In the genomic region with DNA sequence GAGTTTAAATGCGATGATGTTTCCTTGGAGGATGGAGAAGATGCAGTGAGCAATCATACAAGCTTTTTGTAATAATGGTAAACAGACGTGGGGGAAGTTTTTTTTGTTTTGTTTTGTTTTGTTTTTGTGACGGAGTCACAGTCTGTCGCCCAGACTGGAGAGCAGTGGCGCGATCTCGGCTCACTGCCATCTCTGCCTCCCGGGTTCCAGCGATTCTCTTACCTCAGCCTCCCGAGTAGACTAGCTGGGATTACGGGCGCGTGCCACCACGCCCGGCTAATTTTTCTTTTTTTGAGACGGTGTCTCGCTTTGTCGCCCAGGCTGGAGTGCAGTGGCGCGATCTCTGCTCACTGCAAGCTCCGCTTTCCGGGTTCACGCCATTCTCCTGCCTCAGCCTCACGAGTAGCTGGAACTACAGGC, we compare ENCODE assay signal across 8 cellular contexts. TPM values are rescaled to one million over a fixed set of nuclear protein-coding genes. Genes with fewer than 3 reads are reported as not detected.
DNase-seq lines count a peak whose midpoint lies in the region; ATAC-seq, FAIRE-seq and TF ChIP-seq lines count a peak whose summit lies in the region.
"Not testable (repeated sequence)": the region's sequence is repeated elsewhere in the genome, so short reads cannot be mapped to it uniquely, and the experiment has no call there.

No MANE protein-coding gene starts in this region.

- peaks cover 34% of the 10 kb centered on the region for H3K4me1 Mint-ChIP-seq in memory B cell

- H3K9me3 Mint-ChIP-seq in memory B cell, result not testable (repeated sequence)

- not testable (repeated sequence) for FAIRE-seq in small intestine (lab: Jason Lieb, UNC)

- not testable (repeated sequence) for DNase-seq in AG04449 (ENCODE audit: low read depth, low spot score); astrocyte of the cerebellum (ENCODE audit: low read depth); fibroblast of mammary gland (ENCODE audit: low read depth); small intestine
- DNase-seq in NCI-H146 (lab: John Stamatoyannopoulos, UW) (peak; percentile 11), memory B cell (ENCODE audit: low spot score in 2 of 2) (peak; percentile 23 to 49)
- DNase-seq in activated CD4-positive, CD25-positive, alpha-beta regulatory T cell treated with anti-CD3 and anti-CD28 coated beads, Interleukin-2, amount 50 U/mL, for 72 hours, result peak; percentile 46

- not testable (repeated sequence) for TF ChIP-seq CTCF in AG04449 (IDR thresholded peaks at IDR 0.05; ENCODE audit: insufficient read depth, low read length, missing control alignments); astrocyte of the cerebellum (IDR thresholded peaks at IDR 0.05; ENCODE audit: low read depth, low read length, missing control alignments); fibroblast of mammary gland (conservative IDR thresholded peaks at IDR 0.05; ENCODE audit: control insufficient read depth, insufficient read depth, low read depth, low read length)

- H3K4me3 Mint-ChIP-seq in memory B cell, result peak overlapping the region; percentile 93

- peak; percentile 4 for ATAC-seq in GM19395 (IDR thresholded peaks at IDR 0.05; ENCODE audit: unreplicated experiment)
- peak; percentile 26 for ATAC-seq in memory B cell (ENCODE audit: low read depth)

- H3K4me3 ChIP-seq in AG04449 (ENCODE audit: low read depth, low read length) (peak overlapping the region; percentile 98), astrocyte of the cerebellum (ENCODE audit: low read depth, low read length) (peak overlapping the region; percentile 61), fibroblast of mammary gland (ENCODE audit: control insufficient read depth, low read depth, low read length) (peak overlapping the region; percentile 98), small intestine (ENCODE audit: low read depth in 1 of 2, low read length in 2 of 2) (peak overlapping the region; percentile 83 to 88)

- not testable (repeated sequence) for H3K36me3 ChIP-seq in small intestine (ENCODE audit: control insufficient read depth in 2 of 2, insufficient read depth in 2 of 2, low read length in 2 of 2)

- CTCF ChIA-PET in AG04449 (lab: Yijun Ruan, JAX), result interaction anchor here (1.0 to 10.5 kb wide), 7 partner anchors 10 to 975 kb away, joined by 3 to 126 read pairs (median 3); no protein-coding TSS in a partner anchor

- H3K27ac Mint-ChIP-seq in memory B cell, result peak overlapping the region; percentile 98

- POLR2A ChIA-PET in AG04449 (lab: Yijun Ruan, JAX), result interaction anchor here (0.6 to 1.3 kb wide), 2 partner anchors 21 to 144 kb away, joined by 3 read pairs; no protein-coding TSS in a partner anchor

- peak overlapping the region; percentile 82 to 93 for H3K27ac ChIP-seq in small intestine (ENCODE audit: low read depth in 1 of 2, low read length in 1 of 2)

- H3K4me1 ChIP-seq in small intestine (ENCODE audit: control insufficient read depth in 2 of 2, insufficient read depth in 1 of 2, low read depth in 1 of 2, low read length in 1 of 2), result not testable (repeated sequence)

- in situ Hi-C loops in astrocyte of the cerebellum (cut with HindIII; ENCODE audit: low sequenced_read_pairs), result not testable (repeated sequence)

- WGBS in small intestine, 3 donors, result 0 to 5% (median 4%) methylated on average over 24 of the region's 24 CpGs

- peaks cover 16% of the 10 kb centered on the region for H3K36me3 Mint-ChIP-seq in memory B cell

- not testable (repeated sequence) for H3K27me3 ChIP-seq in small intestine (ENCODE audit: control insufficient read depth in 2 of 2, insufficient read depth in 2 of 2, low read length in 2 of 2)

- H3K27me3 Mint-ChIP-seq in memory B cell, result not testable (repeated sequence)

- not testable (repeated sequence) for H3K9me3 ChIP-seq in small intestine (ENCODE audit: control insufficient read depth, low read depth)

RNA-seq across cellular contexts. Expression of a gene that starts 0.8 kb away (rescaled TPM):
- 10 to 100 TPM; 33.3 to 91.9 (median 46.7) TPM for polyA plus RNA-seq in small intestine

RNA-seq across cellular contexts. Expression of a gene that starts 1.1 kb away (rescaled TPM):
- polyA plus RNA-seq in small intestine, result 10 to 100 TPM; 48.1 to 93.5 (median 50.8) TPM
